1 cellular context compared by ENCODE assay signal in the genomic region with DNA sequence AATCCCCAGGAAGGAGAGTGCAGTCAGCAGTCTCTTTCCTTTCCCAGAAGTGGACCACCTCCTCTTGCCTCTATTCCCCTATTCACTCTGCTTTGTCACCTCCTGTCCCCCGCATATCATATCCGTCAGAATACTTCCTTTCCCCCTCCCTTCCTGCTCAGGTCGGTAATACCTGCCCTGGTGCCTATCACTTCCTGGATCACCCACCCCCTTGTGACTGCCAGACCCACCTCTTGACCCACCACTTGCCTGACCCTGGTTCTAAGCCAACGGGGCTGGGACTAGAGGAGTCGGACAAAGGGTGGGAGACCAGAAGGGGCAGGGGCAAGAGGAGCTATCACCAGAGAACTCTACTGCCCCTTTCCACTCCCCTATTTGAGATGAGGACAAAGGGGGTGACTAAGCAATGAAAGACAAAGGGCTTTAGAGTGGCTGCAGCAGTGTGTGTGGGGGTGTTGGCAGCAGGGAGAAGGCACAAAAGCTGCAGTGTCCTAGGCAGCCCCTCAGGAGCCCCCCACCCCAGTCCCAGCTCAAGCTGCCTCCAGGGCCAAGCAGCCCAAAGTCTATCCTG.
TF ChIP-seq lines count a peak whose summit lies in the region.

No MANE protein-coding gene starts in this region.

TF ChIP-seq in HepG2, 621 proteins besides CTCF, POLR2A, EP300 and RAD21 (continued from another document and continues in another):
- TF ChIP-seq ZEB1 (IDR thresholded peaks at IDR 0.05; ENCODE audit: insufficient replicate concordance, low read depth) (no peak), IKZF1 (IDR thresholded peaks at IDR 0.05) (no peak), POLR2G (IDR thresholded peaks at IDR 0.05; ENCODE audit: low read depth, low read length) (peak; percentile 3; the same call in 1 of the 2 replicates), DMAP1 (CRISPR knock-in tag; IDR thresholded peaks at IDR 0.05) (no peak; the same call in 1 of the 2 replicates), ZFP41 (CRISPR knock-in tag; IDR thresholded peaks at IDR 0.05; ENCODE audit: borderline replicate concordance) (no peak), GABPA (IDR thresholded peaks at IDR 0.05; ENCODE audit: low read depth, low read length) (0 out of 2 replicates have a peak, but pooled peaks have one; percentile 12), GABPA (CRISPR knock-in tag; IDR thresholded peaks at IDR 0.05; ENCODE audit: low read depth) (no peak), FOXK2 (IDR thresholded peaks at IDR 0.05) (no peak), ZBTB7A (CRISPR knock-in tag; IDR thresholded peaks at IDR 0.05) (no peak; the same call in 1 of the 2 replicates), UBTF (CRISPR knock-in tag; IDR thresholded peaks at IDR 0.05) (0 out of 2 replicates have a peak, but pooled peaks have one; percentile 19), CHD4 (IDR thresholded peaks at IDR 0.05; ENCODE audit: borderline replicate concordance, low read length) (no peak), ZNF644 (CRISPR knock-in tag; IDR thresholded peaks at IDR 0.05; ENCODE audit: low read depth) (no peak), HMGA1 (CRISPR knock-in tag; conservative IDR thresholded peaks at IDR 0.05) (no peak), TEAD3 (CRISPR knock-in tag; optimal IDR thresholded peaks at IDR 0.05; ENCODE audit: borderline replicate concordance) (peak; percentile 33), ZNF652 (CRISPR knock-in tag; IDR thresholded peaks at IDR 0.05; ENCODE audit: borderline replicate concordance, low read depth) (no peak), PITX1 (CRISPR knock-in tag; IDR thresholded peaks at IDR 0.05) (0 out of 2 replicates have a peak, but pooled peaks have one; percentile 33), ZNF30 (CRISPR knock-in tag; IDR thresholded peaks at IDR 0.05) (no peak), ZNF564 (CRISPR knock-in tag; IDR thresholded peaks at IDR 0.05) (no peak), PAXIP1 (CRISPR knock-in tag; conservative IDR thresholded peaks at IDR 0.05) (no peak), DZIP1 (CRISPR knock-in tag; IDR thresholded peaks at IDR 0.05) (no peak), GATA4 (IDR thresholded peaks at IDR 0.05; ENCODE audit: borderline replicate concordance, low read depth) (no peak), HNF4G (IDR thresholded peaks at IDR 0.05; ENCODE audit: borderline replicate concordance, low read depth, low read length) (no peak), HNF4G (CRISPR knock-in tag; IDR thresholded peaks at IDR 0.05; ENCODE audit: borderline replicate concordance, low read depth) (no peak), THAP11 (CRISPR knock-in tag; IDR thresholded peaks at IDR 0.05) (no peak), ZBTB44 (CRISPR knock-in tag; IDR thresholded peaks at IDR 0.05) (no peak), SAFB2 (CRISPR knock-in tag; IDR thresholded peaks at IDR 0.05; ENCODE audit: borderline replicate concordance, low read depth) (no peak), ARNT2 (CRISPR knock-in tag; IDR thresholded peaks at IDR 0.05; ENCODE audit: low read depth) (no peak), ZNF230 (CRISPR knock-in tag; IDR thresholded peaks at IDR 0.05) (no peak), AKNA (CRISPR knock-in tag; IDR thresholded peaks at IDR 0.05; ENCODE audit: borderline replicate concordance) (no peak), SP4 (CRISPR knock-in tag; IDR thresholded peaks at IDR 0.05) (no peak), ZNF580 (CRISPR knock-in tag; IDR thresholded peaks at IDR 0.05; ENCODE audit: borderline replicate concordance, low read depth) (no peak), JDP2 (CRISPR knock-in tag; IDR thresholded peaks at IDR 0.05; ENCODE audit: borderline replicate concordance) (no peak)
- TF ChIP-seq, protein P1, sequence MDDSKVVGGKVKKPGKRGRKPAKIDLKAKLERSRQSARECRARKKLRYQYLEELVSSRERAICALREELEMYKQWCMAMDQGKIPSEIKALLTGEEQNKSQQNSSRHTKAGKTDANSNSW (CRISPR knock-in tag; IDR thresholded peaks at IDR 0.05; ENCODE audit: borderline replicate concordance) = no peak
- TF ChIP-seq, protein P2, sequence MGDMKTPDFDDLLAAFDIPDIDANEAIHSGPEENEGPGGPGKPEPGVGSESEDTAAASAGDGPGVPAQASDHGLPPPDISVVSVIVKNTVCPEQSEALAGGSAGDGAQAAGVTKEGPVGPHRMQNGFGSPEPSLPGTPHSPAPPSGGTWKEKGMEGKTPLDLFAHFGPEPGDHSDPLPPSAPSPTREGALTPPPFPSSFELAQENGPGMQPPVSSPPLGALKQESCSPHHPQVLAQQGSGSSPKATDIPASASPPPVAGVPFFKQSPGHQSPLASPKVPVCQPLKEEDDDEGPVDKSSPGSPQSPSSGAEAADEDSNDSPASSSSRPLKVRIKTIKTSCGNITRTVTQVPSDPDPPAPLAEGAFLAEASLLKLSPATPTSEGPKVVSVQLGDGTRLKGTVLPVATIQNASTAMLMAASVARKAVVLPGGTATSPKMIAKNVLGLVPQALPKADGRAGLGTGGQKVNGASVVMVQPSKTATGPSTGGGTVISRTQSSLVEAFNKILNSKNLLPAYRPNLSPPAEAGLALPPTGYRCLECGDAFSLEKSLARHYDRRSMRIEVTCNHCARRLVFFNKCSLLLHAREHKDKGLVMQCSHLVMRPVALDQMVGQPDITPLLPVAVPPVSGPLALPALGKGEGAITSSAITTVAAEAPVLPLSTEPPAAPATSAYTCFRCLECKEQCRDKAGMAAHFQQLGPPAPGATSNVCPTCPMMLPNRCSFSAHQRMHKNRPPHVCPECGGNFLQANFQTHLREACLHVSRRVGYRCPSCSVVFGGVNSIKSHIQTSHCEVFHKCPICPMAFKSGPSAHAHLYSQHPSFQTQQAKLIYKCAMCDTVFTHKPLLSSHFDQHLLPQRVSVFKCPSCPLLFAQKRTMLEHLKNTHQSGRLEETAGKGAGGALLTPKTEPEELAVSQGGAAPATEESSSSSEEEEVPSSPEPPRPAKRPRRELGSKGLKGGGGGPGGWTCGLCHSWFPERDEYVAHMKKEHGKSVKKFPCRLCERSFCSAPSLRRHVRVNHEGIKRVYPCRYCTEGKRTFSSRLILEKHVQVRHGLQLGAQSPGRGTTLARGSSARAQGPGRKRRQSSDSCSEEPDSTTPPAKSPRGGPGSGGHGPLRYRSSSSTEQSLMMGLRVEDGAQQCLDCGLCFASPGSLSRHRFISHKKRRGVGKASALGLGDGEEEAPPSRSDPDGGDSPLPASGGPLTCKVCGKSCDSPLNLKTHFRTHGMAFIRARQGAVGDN (CRISPR knock-in tag; IDR thresholded peaks at IDR 0.05) = peak; percentile 30; the same call in 1 of the 2 replicates
- TF ChIP-seq, protein P3, sequence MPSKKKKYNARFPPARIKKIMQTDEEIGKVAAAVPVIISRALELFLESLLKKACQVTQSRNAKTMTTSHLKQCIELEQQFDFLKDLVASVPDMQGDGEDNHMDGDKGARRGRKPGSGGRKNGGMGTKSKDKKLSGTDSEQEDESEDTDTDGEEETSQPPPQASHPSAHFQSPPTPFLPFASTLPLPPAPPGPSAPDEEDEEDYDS (CRISPR knock-in tag; IDR thresholded peaks at IDR 0.05) = no peak
